Comparison of ENCODE assay signal across 6 cellular contexts in the genomic region with DNA sequence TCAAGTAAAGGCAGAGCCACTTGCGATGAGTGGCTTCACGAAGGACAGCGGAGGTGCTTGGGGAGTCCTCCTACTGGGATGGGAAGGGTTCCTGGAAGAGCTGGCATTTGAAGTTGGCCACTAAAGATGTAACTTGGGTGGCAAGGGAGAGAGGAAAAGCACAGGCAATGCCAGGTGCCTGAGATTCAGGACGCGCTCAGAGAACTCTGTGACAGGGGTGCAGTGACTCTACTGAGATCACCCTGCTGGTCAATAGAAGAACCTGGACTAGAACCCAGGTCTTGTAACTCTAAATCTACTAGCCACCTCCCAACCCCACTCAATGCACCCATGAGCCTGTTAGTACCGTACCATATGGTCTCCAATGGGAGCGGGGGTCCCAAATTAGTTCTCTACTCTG.
"Had no signal": no experiment of that assay in that cellular context is flagged by ENCODE, and none has a peak within 500 bp of the region (broad histone marks: within the 10 kb centered on the region; RNA-seq: fewer than 3 reads in every experiment).

No MANE protein-coding gene starts in this region.

- H3K9ac ChIP-seq: GM23248 had no signal

- H3K4me3 Mint-ChIP-seq: H9 had no signal

- H3K9me3 Mint-ChIP-seq: H9, IgD-negative memory B cell had no signal

- H3K27ac Mint-ChIP-seq: H9, IgD-negative memory B cell had no signal

- H3K4me3 ChIP-seq: GM23248 had no signal

- H3K27ac ChIP-seq: GM23248 had no signal

- DNase-seq: GM23248, GOT3, H9, HCEC 1CT, KBM-7 had no signal

- H2AFZ ChIP-seq: GM23248 had no signal
